In genomic region chr6:131627724-131628682, GRCh38 we compare ENCODE assay signal across 1 cellular context.
TF ChIP-seq lines count a peak whose summit lies in the region.

TSS of gene MED23 (minus strand) at chr6:131628242. CDS start at chr6:131628049, 193 bp downstream.

TF ChIP-seq in K562, 482 proteins besides CTCF, POLR2A, EP300 and RAD21 (continued from another document and continues in another):
- TF ChIP-seq ZNF699 (CRISPR knock-in tag; IDR thresholded peaks at IDR 0.05; ENCODE audit: insufficient replicate concordance) (no peak), NFATC3 (IDR thresholded peaks at IDR 0.05) (peak; percentile 46; the same call in 1 of the 2 replicates), SNIP1 (IDR thresholded peaks at IDR 0.05; ENCODE audit: low read depth) (no peak), E2F5 (CRISPR knock-in tag; IDR thresholded peaks at IDR 0.05) (0 out of 2 replicates have a peak, but pooled peaks have one; percentile 73), ETS2 (tag; IDR thresholded peaks at IDR 0.05; ENCODE audit: borderline replicate concordance, poor library complexity, severe bottlenecking) (no peak), ZC3H4 (CRISPR knock-in tag; IDR thresholded peaks at IDR 0.05; ENCODE audit: borderline replicate concordance) (no peak), ZBTB34 (CRISPR knock-in tag; IDR thresholded peaks at IDR 0.05) (no peak), TCFL5 (CRISPR knock-in tag; conservative IDR thresholded peaks at IDR 0.05) (peak; percentile 56; the same call in 1 of the 2 replicates), SNAPC5 (CRISPR knock-in tag; IDR thresholded peaks at IDR 0.05) (no peak), ZNF311 (CRISPR knock-in tag; IDR thresholded peaks at IDR 0.05) (no peak), ATF2 (CRISPR knock-in tag; IDR thresholded peaks at IDR 0.05) (no peak), SFPQ (IDR thresholded peaks at IDR 0.05; ENCODE audit: low read depth, low read length) (no peak), RNF2 (IDR thresholded peaks at IDR 0.05) (peak; percentile 84), NFXL1 (CRISPR knock-in tag; IDR thresholded peaks at IDR 0.05) (no peak), TRIM28 (IDR thresholded peaks at IDR 0.05) (peak; percentile 80; the same call in 1 of the 2 replicates), TCF3 (CRISPR knock-in tag; IDR thresholded peaks at IDR 0.05) (peak; percentile 62), ZNF354B (CRISPR knock-in tag; IDR thresholded peaks at IDR 0.05) (no peak), SRSF3 (IDR thresholded peaks at IDR 0.05; ENCODE audit: insufficient read depth, low read length) (no peak), ZFX (CRISPR knock-in tag; IDR thresholded peaks at IDR 0.05) (peak; percentile 81), FOXK1 (CRISPR knock-in tag; IDR thresholded peaks at IDR 0.05; ENCODE audit: borderline replicate concordance) (0 out of 2 replicates have a peak, but pooled peaks have one; percentile 74), HSF4 (CRISPR knock-in tag; IDR thresholded peaks at IDR 0.05; ENCODE audit: borderline replicate concordance) (no peak), RBM25 (IDR thresholded peaks at IDR 0.05; ENCODE audit: low read depth, low read length, severe bottlenecking) (no peak), ZNF134 (CRISPR knock-in tag; conservative IDR thresholded peaks at IDR 0.05) (0 out of 2 replicates have a peak, but pooled peaks have one; percentile 11), PHF21A (IDR thresholded peaks at IDR 0.05; ENCODE audit: borderline replicate concordance, low read depth) (peak; percentile 88), ZNF766 (CRISPR knock-in tag; conservative IDR thresholded peaks at IDR 0.05) (peak; percentile 64; the same call in 1 of the 2 replicates), ARID2 (IDR thresholded peaks at IDR 0.05) (no peak), ARNT (IDR thresholded peaks at IDR 0.05) (peak; percentile 68 to 70; a peak in 3 of 4 replicates), E2F8 (IDR thresholded peaks at IDR 0.05; ENCODE audit: low read depth, partially characterized antibody) (peak; percentile 93), ARID4B (CRISPR knock-in tag; IDR thresholded peaks at IDR 0.05) (peak; percentile 85), MEIS2 (IDR thresholded peaks at IDR 0.05; ENCODE audit: partially characterized antibody) (no peak), KDM4B (IDR thresholded peaks at IDR 0.05; ENCODE audit: borderline replicate concordance in 2 of 2, low read depth in 1 of 2) (peak in 1 of 2 experiments; percentile 99; a peak in 2 of 4 replicates), STAG1 (CRISPR knock-in tag; IDR thresholded peaks at IDR 0.05; ENCODE audit: borderline replicate concordance) (no peak), HLTF (IDR thresholded peaks at IDR 0.05) (0 out of 2 replicates have a peak, but pooled peaks have one; percentile 25), ZNF57 (CRISPR knock-in tag; IDR thresholded peaks at IDR 0.05) (no peak), TOE1 (IDR thresholded peaks at IDR 0.05; ENCODE audit: borderline replicate concordance) (peak; percentile 92), TOE1 (CRISPR knock-in tag; IDR thresholded peaks at IDR 0.05; ENCODE audit: borderline replicate concordance, low read depth) (0 out of 2 replicates have a peak, but pooled peaks have one; percentile 63)
- TF ChIP-seq, protein P1, sequence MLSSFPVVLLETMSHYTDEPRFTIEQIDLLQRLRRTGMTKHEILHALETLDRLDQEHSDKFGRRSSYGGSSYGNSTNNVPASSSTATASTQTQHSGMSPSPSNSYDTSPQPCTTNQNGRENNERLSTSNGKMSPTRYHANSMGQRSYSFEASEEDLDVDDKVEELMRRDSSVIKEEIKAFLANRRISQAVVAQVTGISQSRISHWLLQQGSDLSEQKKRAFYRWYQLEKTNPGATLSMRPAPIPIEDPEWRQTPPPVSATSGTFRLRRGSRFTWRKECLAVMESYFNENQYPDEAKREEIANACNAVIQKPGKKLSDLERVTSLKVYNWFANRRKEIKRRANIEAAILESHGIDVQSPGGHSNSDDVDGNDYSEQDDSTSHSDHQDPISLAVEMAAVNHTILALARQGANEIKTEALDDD (IDR thresholded peaks at IDR 0.05) = 0 out of 2 replicates have a peak, but pooled peaks have one; percentile 48
- TF ChIP-seq, protein P2, sequence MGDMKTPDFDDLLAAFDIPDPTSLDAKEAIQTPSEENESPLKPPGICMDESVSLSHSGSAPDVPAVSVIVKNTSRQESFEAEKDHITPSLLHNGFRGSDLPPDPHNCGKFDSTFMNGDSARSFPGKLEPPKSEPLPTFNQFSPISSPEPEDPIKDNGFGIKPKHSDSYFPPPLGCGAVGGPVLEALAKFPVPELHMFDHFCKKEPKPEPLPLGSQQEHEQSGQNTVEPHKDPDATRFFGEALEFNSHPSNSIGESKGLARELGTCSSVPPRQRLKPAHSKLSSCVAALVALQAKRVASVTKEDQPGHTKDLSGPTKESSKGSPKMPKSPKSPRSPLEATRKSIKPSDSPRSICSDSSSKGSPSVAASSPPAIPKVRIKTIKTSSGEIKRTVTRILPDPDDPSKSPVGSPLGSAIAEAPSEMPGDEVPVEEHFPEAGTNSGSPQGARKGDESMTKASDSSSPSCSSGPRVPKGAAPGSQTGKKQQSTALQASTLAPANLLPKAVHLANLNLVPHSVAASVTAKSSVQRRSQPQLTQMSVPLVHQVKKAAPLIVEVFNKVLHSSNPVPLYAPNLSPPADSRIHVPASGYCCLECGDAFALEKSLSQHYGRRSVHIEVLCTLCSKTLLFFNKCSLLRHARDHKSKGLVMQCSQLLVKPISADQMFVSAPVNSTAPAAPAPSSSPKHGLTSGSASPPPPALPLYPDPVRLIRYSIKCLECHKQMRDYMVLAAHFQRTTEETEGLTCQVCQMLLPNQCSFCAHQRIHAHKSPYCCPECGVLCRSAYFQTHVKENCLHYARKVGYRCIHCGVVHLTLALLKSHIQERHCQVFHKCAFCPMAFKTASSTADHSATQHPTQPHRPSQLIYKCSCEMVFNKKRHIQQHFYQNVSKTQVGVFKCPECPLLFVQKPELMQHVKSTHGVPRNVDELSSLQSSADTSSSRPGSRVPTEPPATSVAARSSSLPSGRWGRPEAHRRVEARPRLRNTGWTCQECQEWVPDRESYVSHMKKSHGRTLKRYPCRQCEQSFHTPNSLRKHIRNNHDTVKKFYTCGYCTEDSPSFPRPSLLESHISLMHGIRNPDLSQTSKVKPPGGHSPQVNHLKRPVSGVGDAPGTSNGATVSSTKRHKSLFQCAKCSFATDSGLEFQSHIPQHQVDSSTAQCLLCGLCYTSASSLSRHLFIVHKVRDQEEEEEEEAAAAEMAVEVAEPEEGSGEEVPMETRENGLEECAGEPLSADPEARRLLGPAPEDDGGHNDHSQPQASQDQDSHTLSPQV (IDR thresholded peaks at IDR 0.05) = peak; percentile 81
- TF ChIP-seq, protein P3, sequence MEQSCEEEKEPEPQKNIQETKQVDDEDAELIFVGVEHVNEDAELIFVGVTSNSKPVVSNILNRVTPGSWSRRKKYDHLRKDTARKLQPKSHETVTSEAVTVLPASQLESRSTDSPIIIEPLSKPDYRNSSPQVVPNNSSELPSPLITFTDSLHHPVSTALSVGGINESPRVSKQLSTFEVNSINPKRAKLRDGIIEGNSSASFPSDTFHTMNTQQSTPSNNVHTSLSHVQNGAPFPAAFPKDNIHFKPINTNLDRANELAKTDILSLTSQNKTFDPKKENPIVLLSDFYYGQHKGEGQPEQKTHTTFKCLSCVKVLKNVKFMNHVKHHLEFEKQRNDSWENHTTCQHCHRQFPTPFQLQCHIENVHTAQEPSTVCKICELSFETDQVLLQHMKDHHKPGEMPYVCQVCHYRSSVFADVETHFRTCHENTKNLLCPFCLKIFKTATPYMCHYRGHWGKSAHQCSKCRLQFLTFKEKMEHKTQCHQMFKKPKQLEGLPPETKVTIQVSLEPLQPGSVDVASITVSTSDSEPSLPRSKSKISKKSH (CRISPR knock-in tag; IDR thresholded peaks at IDR 0.05) = no peak
